ENCODE assay signal across 9 cellular contexts in genomic region chr4:180951312-180951711, GRCh38.
"Had no signal": no experiment of that assay in that cellular context is flagged by ENCODE, and none has a peak within 500 bp of the region (broad histone marks: within the 10 kb centered on the region; RNA-seq: fewer than 3 reads in every experiment).

No MANE protein-coding gene starts in this region.

- H3K4me3 ChIP-seq: GM23248, GM23338, HAP-1 had no signal

- DNase-seq: GM23248, GOT3, H7, H9, HCEC 1CT, HFFc6 had no signal

- ATAC-seq: GM23338, HCT116 had no signal
